18 cellular contexts compared by ENCODE assay signal in genomic region chr9:38413283-38413682, GRCh38. TPM values are rescaled to one million over a fixed set of nuclear protein-coding genes. Genes with fewer than 3 reads are reported as not detected.
"Had no signal": no experiment of that assay in that cellular context is flagged by ENCODE, and none has a peak within 500 bp of the region (broad histone marks: within the 10 kb centered on the region; RNA-seq: fewer than 3 reads in every experiment).

No MANE protein-coding gene starts in this region.

- ATAC-seq: activated CD4-positive, CD25-positive, alpha-beta regulatory T cell treated with anti-CD3 and anti-CD28 coated beads, Interleukin-2, amount 50 U/mL, for 24 hours; effector memory CD8-positive, alpha-beta T cell; left cardiac atrium; lower lobe of right lung; sciatic nerve; stimulated activated naive CD8-positive, alpha-beta T cell treated with anti-CD3 and anti-CD28 coated beads, Interleukin-15, amount 100 ng/mL, for 72 hours had no signal

- H3K4me3 ChIP-seq: lower lobe of right lung, upper lobe of left lung had no signal

- H3K9me3 ChIP-seq: lower lobe of right lung, upper lobe of left lung had no signal

- H3K36me3 ChIP-seq: lower lobe of right lung, upper lobe of left lung had no signal

- H3K27ac ChIP-seq: foreskin keratinocyte, lower lobe of right lung, upper lobe of left lung had no signal

- H3K27me3 ChIP-seq: upper lobe of left lung had no signal

- H3K4me1 ChIP-seq: foreskin keratinocyte, lower lobe of right lung, upper lobe of left lung had no signal

- DNase-seq: activated CD4-positive, alpha-beta T cell treated with anti-CD3 and anti-CD28 coated beads, Interleukin-2, amount 50 U/mL, for 4 hours; activated naive CD4-positive, alpha-beta T cell; activated T-cell treated with anti-CD3 and anti-CD28 coated beads for 4 hours; aorta; dermis blood vessel endothelial cell; effector memory CD8-positive, alpha-beta T cell; foreskin keratinocyte; immature natural killer cell; left cardiac atrium; lower lobe of right lung; nephron progenitor cell; stimulated activated CD4-positive, alpha-beta T cell treated with anti-CD3 and anti-CD28 coated beads, Interleukin-1b, Interleukin-23, amount 100 ng/mL, for 48 hours; stimulated activated naive CD8-positive, alpha-beta T cell treated with anti-CD3 and anti-CD28 coated beads, Interleukin-15, amount 100 ng/mL, for 72 hours; upper lobe of left lung had no signal

RNA-seq across cellular contexts. Expression of gene IGFBPL1, which starts 11.0 kb away (rescaled TPM):
- total RNA-seq: bronchial epithelial cell, omental fat pad, sciatic nerve had no signal
- polyA plus RNA-seq: foreskin keratinocyte, immature natural killer cell had no signal
